8 cellular contexts compared by ENCODE assay signal in genomic region chr2:152176113-152176714, GRCh38. TPM values are rescaled to one million over a fixed set of nuclear protein-coding genes. Genes with fewer than 3 reads are reported as not detected.
DNase-seq lines count a peak whose midpoint lies in the region; ATAC-seq, FAIRE-seq and TF ChIP-seq lines count a peak whose summit lies in the region.

No MANE protein-coding gene starts in this region.

- intact Hi-C loops in HepG2 (cut with micrococcal nuclease; ENCODE audit: unreplicated experiment) = loop anchor here (1.0 to 10.0 kb wide), 6 partner anchors 159 to 566 kb away; partner anchors contain the start of genes ARL6IP6, FMNL2 and PRPF40A

- ATAC-seq in GM21529 (IDR thresholded peaks at IDR 0.05; ENCODE audit: unreplicated experiment) = peak; percentile 20
- peak; percentile 54 for ATAC-seq in HepG2

- WGBS in HepG2 (ENCODE audit: low lambda C conversion rate) = under 1% methylated on average over 29 of the region's 29 CpGs
- 4 to 7% methylated on average over 21 to 29 of the region's 29 CpGs for WGBS in tibial nerve, 2 donors

- H3K9me3 ChIP-seq in HepG2 (ENCODE audit: low read length) = no peaks in the 10 kb centered on the region
- no peaks in the 10 kb centered on the region for H3K9me3 ChIP-seq in tibial nerve

- no peaks in the 10 kb centered on the region for H3K36me3 ChIP-seq in GM06990 (ENCODE audit: control insufficient read depth, insufficient read depth, low read length)
- H3K36me3 ChIP-seq in brain microvascular endothelial cell (replicated peaks) = no peaks in the 10 kb centered on the region
- H3K36me3 ChIP-seq in HepG2 (replicated peaks in 1 of 2; ENCODE audit: control insufficient read depth in 1 of 2, insufficient read depth in 2 of 2, low read length in 2 of 2) = no peaks in the 10 kb centered on the region
- H3K36me3 ChIP-seq in tibial nerve = no peaks in the 10 kb centered on the region

- CTCF ChIA-PET in HepG2 (lab: Yijun Ruan, JAX; ENCODE audit: low intra/inter-chr PET ratio, low total read pairs) = interaction anchor here (1.2 to 2.7 kb wide), 3 partner anchors 150 to 565 kb away, joined by 3 to 26 read pairs (median 3); no protein-coding TSS in a partner anchor

- H3K4me3 ChIP-seq in GM06990 (replicated peaks; ENCODE audit: low read depth, low read length) = peak overlapping the region; percentile 81
- peak overlapping the region; percentile 95 for H3K4me3 ChIP-seq in Jurkat, Clone E6-1 (ENCODE audit: low read length)
- H3K4me3 ChIP-seq in brain microvascular endothelial cell (ENCODE audit: low read depth, low read length) = peak overlapping the region; percentile 97
- peak overlapping the region; percentile 90 to 99 (median 91) for H3K4me3 ChIP-seq in HepG2 (replicated peaks in 1 of 3; ENCODE audit: insufficient read depth in 1 of 3, low read depth in 2 of 3, low read length in 3 of 3)
- H3K4me3 ChIP-seq in tibial nerve = peak overlapping the region; percentile 62 to 89 (median 73)

- in situ Hi-C loops in brain microvascular endothelial cell (cut with HindIII; ENCODE audit: low pct_ligation_motif_present, low sequenced_read_pairs) = loop anchor here (25.0 kb wide), 1 partner anchor 461 kb away; no protein-coding TSS in a partner anchor
- in situ Hi-C loops in HepG2 (cut with HindIII; ENCODE audit: extremely low pct_ligation_motif_present, low pct_unique_long_range_greater_than_20kb) = loop anchor here (5.0 to 10.0 kb wide), 2 partner anchors 141 to 541 kb away; partner anchors contain the start of genes ARL6IP6 and PRPF40A

- TF ChIP-seq CTCF in GM06990 (IDR thresholded peaks at IDR 0.05; ENCODE audit: insufficient read depth, low read length, poor library complexity, severe bottlenecking) (no peak), brain microvascular endothelial cell (IDR thresholded peaks at IDR 0.05; ENCODE audit: low read depth, low read length, missing control alignments) (no peak), HepG2 (CRISPR knock-in tag; IDR thresholded peaks at IDR 0.05) (no peak), tibial nerve (IDR thresholded peaks at IDR 0.05) (no peak)

- TF ChIP-seq EP300 in HepG2 (IDR thresholded peaks at IDR 0.05; ENCODE audit: low read depth in 2 of 2, low read length in 2 of 2) (no peak), HepG2 (CRISPR knock-in tag; IDR thresholded peaks at IDR 0.05; ENCODE audit: borderline replicate concordance) (no peak), tibial nerve (IDR thresholded peaks at IDR 0.05) (no peak)

- H3K27me3 ChIP-seq in GM06990 (replicated peaks; ENCODE audit: control insufficient read depth, insufficient read depth, low read length) (no peaks in the 10 kb centered on the region), brain microvascular endothelial cell (replicated peaks) (no peaks in the 10 kb centered on the region), HepG2 (ENCODE audit: control insufficient read depth in 1 of 2, insufficient read depth in 2 of 2, low read length in 2 of 2) (no peaks in the 10 kb centered on the region; a peak in 1 of 5 replicates), tibial nerve (no peaks in the 10 kb centered on the region)

- DNase-seq in GM06990 (ENCODE audit: extremely low read depth, insufficient read length) (no peak), brain microvascular endothelial cell (peak; percentile 23), HepG2 (ENCODE audit: low spot score) (peak; percentile 34), tibial nerve (ENCODE audit: low spot score in 2 of 2) (no peak), glomerular visceral epithelial cell (ENCODE audit: extremely low spot score) (no peak), DMS153 (lab: John Stamatoyannopoulos, UW) (no peak)
- no peak for DNase-seq in Jurkat, Clone E6-1 (ENCODE audit: low read depth, low spot score)

- H3K4me1 ChIP-seq in HepG2 (ENCODE audit: insufficient read depth, low read length) (peaks cover 30% of the 10 kb centered on the region), tibial nerve (peaks cover 2 to 32% (median 23%) of the 10 kb centered on the region in 4 donors)

- no TSS peak for BruUV-seq in HepG2 (replicated peaks; lab: Mats Ljungman, UMichigan)

- TF ChIP-seq POLR2A in HepG2 (IDR thresholded peaks at IDR 0.05; ENCODE audit: insufficient read depth in 1 of 2, low read depth in 2 of 2, low read length in 2 of 2) (no peak), tibial nerve (IDR thresholded peaks at IDR 0.05) (no peak)

- H4K20me1 ChIP-seq in HepG2 (ENCODE audit: insufficient read depth, low read length) = no peaks in the 10 kb centered on the region; the same call in 1 of the 2 replicates

- peak overlapping the region; percentile 85 for H3K4me2 ChIP-seq in HepG2 (ENCODE audit: low read depth, low read length)

- TF ChIP-seq RAD21 in HepG2 (CRISPR knock-in tag; IDR thresholded peaks at IDR 0.05) = no peak

- no peak for FAIRE-seq in HepG2 (lab: Jason Lieb, UNC)

- H2AFZ ChIP-seq in HepG2 (ENCODE audit: low read length) = peak overlapping the region; percentile 94

- H3K79me2 ChIP-seq in HepG2 (ENCODE audit: insufficient read depth, low read length) = peaks cover 31% of the 10 kb centered on the region

- POLR2A ChIA-PET in HepG2 (lab: Yijun Ruan, JAX) = interaction anchor here (0.7 to 2.4 kb wide), 7 partner anchors 8 to 540 kb away, joined by 3 to 19 read pairs (median 4); partner anchors contain the start of genes FMNL2 and PRPF40A

- peak overlapping the region; percentile 94 for H3K9ac ChIP-seq in HepG2 (ENCODE audit: insufficient read depth, low read depth, low read length)

- H3K27ac ChIP-seq in brain microvascular endothelial cell (peak overlapping the region; percentile 94), HepG2 (ENCODE audit: extremely low read length, insufficient read depth, low read length) (peak overlapping the region; percentile 94), tibial nerve (peak overlapping the region; percentile 90 to 96 (median 92))

TF ChIP-seq in HepG2, 621 proteins besides CTCF, POLR2A, EP300 and RAD21 (continues in another document):
- TF ChIP-seq MYC (CRISPR knock-in tag; IDR thresholded peaks at IDR 0.05; ENCODE audit: borderline replicate concordance) (no peak), TBP (CRISPR knock-in tag; IDR thresholded peaks at IDR 0.05) (no peak), SYNCRIP (IDR thresholded peaks at IDR 0.05; ENCODE audit: insufficient read depth, low read depth, low read length) (no peak), RBM39 (IDR thresholded peaks at IDR 0.05; ENCODE audit: low read depth, low read length, poor library complexity, severe bottlenecking) (no peak), HOXA9 (CRISPR knock-in tag; IDR thresholded peaks at IDR 0.05; ENCODE audit: borderline replicate concordance) (no peak), ARHGAP35 (CRISPR knock-in tag; IDR thresholded peaks at IDR 0.05; ENCODE audit: borderline replicate concordance) (no peak; the same call in 1 of the 2 replicates), WIZ (CRISPR knock-in tag; IDR thresholded peaks at IDR 0.05) (no peak), MBNL3 (CRISPR knock-in tag; conservative IDR thresholded peaks at IDR 0.05) (no peak), DBP (CRISPR knock-in tag; IDR thresholded peaks at IDR 0.05; ENCODE audit: not compliant biosample characterization) (no peak), REL (CRISPR knock-in tag; conservative IDR thresholded peaks at IDR 0.05) (no peak), SRSF1 (optimal IDR thresholded peaks at IDR 0.05; ENCODE audit: low read depth, low read length) (no peak)

RNA-seq across cellular contexts. Expression of gene STAM2, which starts 0.7 kb away (rescaled TPM):
- 13.2 TPM for polyA plus RNA-seq in Jurkat, Clone E6-1 (2012; ENCODE audit: insufficient read depth, insufficient read length)
- 24.1 and 29.2 TPM in 2 replicates for total RNA-seq in HepG2 (2016; rRNA removed; fragmentation: Illumina TruSeq; extraction: Trizol)
- 9.6 and 10.8 TPM in 2 replicates for total RNA-seq in HepG2 (2016; cell fraction: cytosol; rRNA removed; fragmentation: Illumina TruSeq; extraction: Trizol; ENCODE audit: low read depth)
- total RNA-seq in HepG2 (2016; cell fraction: insoluble cytoplasmic fraction; rRNA removed; fragmentation: Illumina TruSeq; extraction: Trizol) = 23.1 and 32.1 TPM in 2 replicates
- total RNA-seq in HepG2 (2016; cell fraction: membrane; rRNA removed; fragmentation: Illumina TruSeq; extraction: Trizol) = 10.5 and 11.3 TPM in 2 replicates
- total RNA-seq in HepG2 (2016; cell fraction: nucleus; rRNA removed; fragmentation: Illumina TruSeq; extraction: Trizol) = 20.7 and 24.7 TPM in 2 replicates
- polyA plus RNA-seq in HepG2 (2011; rRNA removed) = 12.6 and 14.7 TPM in 2 replicates
- 4.3 and 6.5 TPM in 2 replicates for polyA plus RNA-seq in HepG2 (2011; cell fraction: cytosol; rRNA removed)
- 12.5 and 14.1 TPM in 2 replicates for polyA plus RNA-seq in HepG2 (2011; cell fraction: nucleus; rRNA removed)
- polyA plus RNA-seq in HepG2 (2012) = 8.5 and 10.2 TPM in 2 replicates
- 1.3 and 1.4 TPM in 2 replicates for polyA plus RNA-seq in HepG2 (2016; cell fraction: cytosol; fragmentation: Illumina TruSeq; extraction: Trizol; ENCODE audit: low read depth)
- polyA plus RNA-seq in HepG2 (2016; cell fraction: insoluble cytoplasmic fraction; fragmentation: Illumina TruSeq; extraction: Trizol; ENCODE audit: low read depth) = 16.8 and 16.9 TPM in 2 replicates
- polyA plus RNA-seq in HepG2 (2016; cell fraction: membrane; fragmentation: Illumina TruSeq; extraction: Trizol; ENCODE audit: low read depth) = 1.7 and 1.9 TPM in 2 replicates
- 18.3 and 23.4 TPM in 2 replicates for polyA plus RNA-seq in HepG2 (2016; cell fraction: nucleus; fragmentation: Illumina TruSeq; extraction: Trizol; ENCODE audit: insufficient read depth, low read depth)
- 11.8 and 17.5 TPM in 2 replicates for polyA minus RNA-seq in HepG2 (2011; rRNA and poly(A)+ RNA removed; ENCODE audit: low replicate concordance)
- polyA minus RNA-seq in HepG2 (2011; cell fraction: cytosol; rRNA and poly(A)+ RNA removed) = 16.4 and 23.1 TPM in 2 replicates
- polyA minus RNA-seq in HepG2 (2011; cell fraction: nucleus; rRNA and poly(A)+ RNA removed) = 34.6 and 39.1 TPM in 2 replicates
- 10 to 100 TPM; 18.9 to 45.4 (median 31.7) TPM for total RNA-seq in tibial nerve

Comparison
In these comparisons a context has a peak if more than half of its experiments do, and no peak if none do; other contexts are left out.
1. DNase-seq: peak in brain microvascular endothelial cell (single experiment) and HepG2 (single experiment); none in GM06990 (single experiment), Jurkat, Clone E6-1 (single experiment), tibial nerve (0 of 2), glomerular visceral epithelial cell (single experiment) and DMS153 (single experiment).
2. Peak in every context shown above with its lines, with median percentiles within 50 percentile points of each other: H3K4me3 ChIP-seq and H3K27ac ChIP-seq.